10 cellular contexts compared by ENCODE assay signal in the genomic region with DNA sequence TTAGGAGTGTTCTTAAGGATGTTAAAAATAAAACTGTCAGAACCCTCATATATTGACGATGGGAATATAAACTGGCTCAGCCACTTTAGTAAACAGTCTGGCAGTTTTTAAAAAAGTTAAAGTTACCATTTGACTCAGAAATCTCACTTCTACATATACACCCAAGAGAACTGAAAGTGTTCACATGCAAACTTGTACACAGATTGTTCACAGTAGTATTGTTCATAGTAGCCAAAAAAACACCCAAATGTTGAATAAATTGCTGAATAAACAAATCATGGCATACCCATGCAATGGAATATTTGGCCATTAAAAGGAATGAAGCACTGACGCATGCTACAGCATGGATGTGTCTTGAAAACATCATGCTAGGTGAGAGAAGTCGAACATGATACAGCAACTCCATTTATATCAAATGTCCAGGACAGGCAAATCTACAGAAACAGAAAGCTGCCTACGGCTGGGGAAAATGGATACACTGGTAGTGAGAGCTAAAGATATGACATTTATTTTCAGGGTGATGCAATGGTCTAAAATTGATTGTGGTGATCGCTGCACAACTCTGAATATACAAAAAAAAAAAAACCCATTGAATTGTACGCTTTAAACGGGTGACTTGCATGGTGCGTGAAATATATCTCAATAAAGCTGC. TPM values are rescaled to one million over a fixed set of nuclear protein-coding genes. Genes with fewer than 3 reads are reported as not detected.
DNase-seq lines count a peak whose midpoint lies in the region; ATAC-seq, FAIRE-seq and TF ChIP-seq lines count a peak whose summit lies in the region.
"Had no signal": no experiment of that assay in that cellular context is flagged by ENCODE, and none has a peak within 500 bp of the region (broad histone marks: within the 10 kb centered on the region; RNA-seq: fewer than 3 reads in every experiment).

No MANE protein-coding gene starts in this region.

- WGBS in prostate gland: 55% methylated on average over 8 of the region's 8 CpGs

- H3K4me1 ChIP-seq in astrocyte (ENCODE audit: insufficient read depth, low read length) (no peaks in the 10 kb centered on the region), BE2C (no peaks in the 10 kb centered on the region), prostate gland (replicated peaks) (peaks cover 2% of the 10 kb centered on the region)
- H3K4me1 ChIP-seq: thyroid gland had no signal

- H3K27me3 ChIP-seq in astrocyte (ENCODE audit: insufficient read depth, low read length) (no peaks in the 10 kb centered on the region), BE2C (no peaks in the 10 kb centered on the region), prostate gland (replicated peaks; ENCODE audit: insufficient read depth) (no peaks in the 10 kb centered on the region)
- H3K27me3 ChIP-seq: thyroid gland had no signal

- ATAC-seq in GM18499 (IDR thresholded peaks at IDR 0.05; ENCODE audit: insufficient read depth, unreplicated experiment) (peak; percentile 87), GM19463 (IDR thresholded peaks at IDR 0.05; ENCODE audit: unreplicated experiment) (peak; percentile 75), HG03045 (IDR thresholded peaks at IDR 0.05; ENCODE audit: unreplicated experiment) (peak; percentile 83)

- no peak for FAIRE-seq in astrocyte (lab: Jason Lieb, UNC)
- FAIRE-seq: kidney had no signal

- no peaks in the 10 kb centered on the region for H3K27me3 Mint-ChIP-seq in astrocyte (ENCODE audit: low read depth, unreplicated experiment)

- H3K4me3 ChIP-seq in astrocyte (ENCODE audit: insufficient read depth, low read depth, low read length) (no peak overlapping the region), BE2C (ENCODE audit: low read depth, low read length) (no peak overlapping the region), prostate gland (no peak overlapping the region)
- H3K4me3 ChIP-seq: thyroid gland had no signal

- H3K79me2 ChIP-seq in astrocyte (ENCODE audit: insufficient read depth, low read length): peaks cover 10% of the 10 kb centered on the region

- peaks cover 9% of the 10 kb centered on the region for H3K36me3 Mint-ChIP-seq in astrocyte (ENCODE audit: low read depth, unreplicated experiment)

- peaks cover 41% of the 10 kb centered on the region for H4K20me1 ChIP-seq in astrocyte (ENCODE audit: insufficient read depth, low read length)

- H3K9me3 Mint-ChIP-seq in astrocyte (ENCODE audit: unreplicated experiment): no peaks in the 10 kb centered on the region

- no peak for TF ChIP-seq POLR2A in prostate gland (IDR thresholded peaks at IDR 0.05)

- H3K9ac ChIP-seq in astrocyte (ENCODE audit: low read length): no peak overlapping the region

- peak overlapping the region; percentile 29 for H3K27ac Mint-ChIP-seq in astrocyte (ENCODE audit: unreplicated experiment)

- H3K36me3 ChIP-seq in astrocyte (ENCODE audit: insufficient read depth, low read length) (peaks cover 24% of the 10 kb centered on the region), BE2C (peaks cover 28% of the 10 kb centered on the region), prostate gland (no peaks in the 10 kb centered on the region)

- H3K4me3 Mint-ChIP-seq in astrocyte (ENCODE audit: unreplicated experiment): no peak overlapping the region

- no peak overlapping the region for H2AFZ ChIP-seq in astrocyte (ENCODE audit: low read depth, low read length)

- H3K27ac ChIP-seq in astrocyte (ENCODE audit: low read depth, low read length): no peak overlapping the region
- no peak overlapping the region for H3K27ac ChIP-seq in RWPE1
- no peak overlapping the region for H3K27ac ChIP-seq in prostate gland
- H3K27ac ChIP-seq: thyroid gland had no signal

- DNase-seq in astrocyte (ENCODE audit: low read depth) (no peak), BE2C (no peak), RWPE1 (ENCODE audit: low spot score) (no peak), NCI-H2029 (lab: John Stamatoyannopoulos, UW) (no peak), prostate gland (ENCODE audit: low spot score) (no peak)
- DNase-seq: kidney had no signal

- CTCF ChIA-PET in RWPE1 (lab: Yijun Ruan, JAX): interaction anchor here (0.6 to 2.6 kb wide), 15 partner anchors 10 to 1571 kb away, joined by 3 to 12 read pairs (median 5); partner anchors contain the start of genes RPL31 and TBC1D8

- peaks cover 22% of the 10 kb centered on the region for H3K4me1 Mint-ChIP-seq in astrocyte (ENCODE audit: low read depth, unreplicated experiment)

- POLR2A ChIA-PET in RWPE1 (lab: Yijun Ruan, JAX; ENCODE audit: low non-redundant PET): interaction anchor here (0.6 kb wide), 1 partner anchor 19 kb away, joined by 3 read pairs; no protein-coding TSS in a partner anchor

- intact Hi-C loops in prostate gland (cut with DNase I): loop anchor here (1.0 kb wide), 1 partner anchor 142 kb away; no protein-coding TSS in a partner anchor

- no peak overlapping the region for H3K4me2 ChIP-seq in astrocyte (ENCODE audit: low read length)

- TF ChIP-seq CTCF in astrocyte (IDR thresholded peaks at IDR 0.05; ENCODE audit: insufficient read depth, low read depth, low read length) (no peak), BE2C (IDR thresholded peaks at IDR 0.05; ENCODE audit: low read depth, low read length) (no peak), RWPE1 (conservative IDR thresholded peaks at IDR 0.05; ENCODE audit: low read depth) (no peak), prostate gland (IDR thresholded peaks at IDR 0.05) (no peak)

- H3K9me3 ChIP-seq in astrocyte (ENCODE audit: insufficient read depth, low read depth, low read length) (no peaks in the 10 kb centered on the region), BE2C (no peaks in the 10 kb centered on the region), prostate gland (no peaks in the 10 kb centered on the region)
- H3K9me3 ChIP-seq: thyroid gland had no signal

RNA-seq across cellular contexts. Expression of gene RPL31, which starts 10.1 kb away (rescaled TPM):
- total RNA-seq in astrocyte (1,040 and 1,129 TPM in 2 replicates), prostate gland (1,000 to 10,000 TPM in 1 of 2 donors, 100 to 1,000 TPM in 1; 797 to 1,305 TPM)
- 925 TPM for polyA plus RNA-seq in BE2C (2012; ENCODE audit: insufficient read depth, insufficient read length, low read depth)
